Comparison of ENCODE assay signal across 1 cellular context in the genomic region with DNA sequence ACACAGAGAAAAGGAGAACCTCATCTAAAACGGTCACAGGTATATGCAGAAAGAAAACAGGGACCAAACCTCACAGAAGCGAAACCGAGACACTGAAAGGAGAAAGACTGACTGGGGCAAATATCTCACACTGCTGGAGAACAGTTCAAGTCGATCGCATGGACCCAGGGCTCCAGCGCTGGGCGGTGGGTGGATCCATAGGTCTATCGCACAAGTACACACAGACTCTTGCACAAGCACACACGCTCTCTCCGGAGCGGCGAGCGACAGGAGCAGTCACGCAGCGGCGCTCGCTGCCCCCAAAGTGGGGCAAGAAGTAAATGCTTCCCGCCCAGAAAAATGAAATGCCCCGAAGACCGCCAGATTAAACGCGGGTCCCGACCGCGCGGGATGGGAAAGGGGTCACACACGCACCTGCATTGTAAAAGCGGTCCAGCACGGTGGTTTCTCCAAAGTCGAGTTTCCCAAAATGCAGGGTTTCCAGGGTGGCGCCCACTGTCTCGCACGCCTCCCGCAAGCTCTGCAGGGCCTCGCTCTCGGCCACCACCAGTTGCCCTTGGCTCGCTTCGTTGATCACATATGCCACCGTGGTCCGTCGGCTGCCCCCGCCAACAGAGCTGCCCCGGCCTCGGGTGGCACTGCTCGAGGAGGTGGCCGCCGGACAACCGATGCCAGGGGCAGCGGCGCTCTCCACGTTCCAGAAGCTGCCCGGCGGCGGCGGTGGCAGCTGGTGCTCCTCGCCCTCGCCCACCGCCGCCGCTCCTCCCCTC.
TF ChIP-seq lines count a peak whose summit lies in the region.

No MANE protein-coding gene starts in this region.

TF ChIP-seq in GM12878, 131 proteins besides CTCF, POLR2A, EP300 and RAD21 (continued from another document and continues in another):
- TF ChIP-seq, protein P1, sequence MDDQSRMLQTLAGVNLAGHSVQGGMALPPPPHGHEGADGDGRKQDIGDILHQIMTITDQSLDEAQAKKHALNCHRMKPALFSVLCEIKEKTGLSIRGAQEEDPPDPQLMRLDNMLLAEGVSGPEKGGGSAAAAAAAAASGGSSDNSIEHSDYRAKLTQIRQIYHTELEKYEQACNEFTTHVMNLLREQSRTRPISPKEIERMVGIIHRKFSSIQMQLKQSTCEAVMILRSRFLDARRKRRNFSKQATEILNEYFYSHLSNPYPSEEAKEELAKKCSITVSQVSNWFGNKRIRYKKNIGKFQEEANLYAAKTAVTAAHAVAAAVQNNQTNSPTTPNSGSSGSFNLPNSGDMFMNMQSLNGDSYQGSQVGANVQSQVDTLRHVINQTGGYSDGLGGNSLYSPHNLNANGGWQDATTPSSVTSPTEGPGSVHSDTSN (IDR thresholded peaks at IDR 0.05; ENCODE audit: insufficient replicate concordance, low read depth, low read length): no peak
- TF ChIP-seq MTA2 (IDR thresholded peaks at IDR 0.05; ENCODE audit: low read depth) (0 out of 2 replicates have a peak, but pooled peaks have one; percentile 15), SPI1 (IDR thresholded peaks at IDR 0.05; ENCODE audit: borderline replicate concordance, insufficient read depth, low read depth, low read length) (no peak), ATF7 (IDR thresholded peaks at IDR 0.05; ENCODE audit: low read depth) (no peak; the same call in 1 of the 2 replicates), TCF12 (IDR thresholded peaks at IDR 0.05; ENCODE audit: low read depth, low read length) (0 out of 2 replicates have a peak, but pooled peaks have one; percentile 8), POU2F2 (IDR thresholded peaks at IDR 0.05; ENCODE audit: borderline replicate concordance, low read depth, low read length) (peak; percentile 66; the same call in 2 of the 3 replicates), ZNF384 (IDR thresholded peaks at IDR 0.05; ENCODE audit: borderline replicate concordance, low read depth, low read length) (no peak), HDAC2 (IDR thresholded peaks at IDR 0.05) (no peak), DPF2 (IDR thresholded peaks at IDR 0.05) (no peak), RFX5 (IDR thresholded peaks at IDR 0.05; ENCODE audit: low read depth, low read length) (no peak), NR2C2 (IDR thresholded peaks at IDR 0.05; ENCODE audit: borderline replicate concordance, control insufficient read depth, insufficient read length, low read depth) (no peak), YY1 (IDR thresholded peaks at IDR 0.05; ENCODE audit: low read depth, low read length) (0 out of 2 replicates have a peak, but pooled peaks have one; percentile 17), MTA3 (IDR thresholded peaks at IDR 0.05; ENCODE audit: borderline replicate concordance, low read length) (peak; percentile 75; the same call in 1 of the 2 replicates), CBFB (IDR thresholded peaks at IDR 0.05; ENCODE audit: low read depth) (0 out of 2 replicates have a peak, but pooled peaks have one; percentile 15), NR2C1 (IDR thresholded peaks at IDR 0.05) (no peak), RELA (IDR thresholded peaks at IDR 0.05; ENCODE audit: borderline replicate concordance, partially characterized antibody) (peak; percentile 4), TCF3 (IDR thresholded peaks at IDR 0.05; ENCODE audit: borderline replicate concordance, insufficient read depth, low read depth, low read length) (peak; percentile 32; the same call in 1 of the 2 replicates), MYB (IDR thresholded peaks at IDR 0.05; ENCODE audit: borderline replicate concordance, low read depth, low read length) (no peak), CBX3 (IDR thresholded peaks at IDR 0.05; ENCODE audit: borderline replicate concordance, low read depth) (no peak), SMAD5 (IDR thresholded peaks at IDR 0.05; ENCODE audit: low read depth) (peak; percentile 90), SMARCA5 (IDR thresholded peaks at IDR 0.05) (no peak), YBX1 (IDR thresholded peaks at IDR 0.05) (no peak), LARP7 (IDR thresholded peaks at IDR 0.05) (peak; percentile 24; the same call in 1 of the 2 replicates), SMAD1 (IDR thresholded peaks at IDR 0.05; ENCODE audit: low read depth, partially characterized antibody) (peak; percentile 88), SUZ12 (IDR thresholded peaks at IDR 0.05; ENCODE audit: unreplicated experiment) (no peak), HDAC6 (IDR thresholded peaks at IDR 0.05; ENCODE audit: unreplicated experiment) (no peak), NRF1 (conservative IDR thresholded peaks at IDR 0.05; ENCODE audit: low read depth, low read length) (no peak)
- TF ChIP-seq, protein P2, sequence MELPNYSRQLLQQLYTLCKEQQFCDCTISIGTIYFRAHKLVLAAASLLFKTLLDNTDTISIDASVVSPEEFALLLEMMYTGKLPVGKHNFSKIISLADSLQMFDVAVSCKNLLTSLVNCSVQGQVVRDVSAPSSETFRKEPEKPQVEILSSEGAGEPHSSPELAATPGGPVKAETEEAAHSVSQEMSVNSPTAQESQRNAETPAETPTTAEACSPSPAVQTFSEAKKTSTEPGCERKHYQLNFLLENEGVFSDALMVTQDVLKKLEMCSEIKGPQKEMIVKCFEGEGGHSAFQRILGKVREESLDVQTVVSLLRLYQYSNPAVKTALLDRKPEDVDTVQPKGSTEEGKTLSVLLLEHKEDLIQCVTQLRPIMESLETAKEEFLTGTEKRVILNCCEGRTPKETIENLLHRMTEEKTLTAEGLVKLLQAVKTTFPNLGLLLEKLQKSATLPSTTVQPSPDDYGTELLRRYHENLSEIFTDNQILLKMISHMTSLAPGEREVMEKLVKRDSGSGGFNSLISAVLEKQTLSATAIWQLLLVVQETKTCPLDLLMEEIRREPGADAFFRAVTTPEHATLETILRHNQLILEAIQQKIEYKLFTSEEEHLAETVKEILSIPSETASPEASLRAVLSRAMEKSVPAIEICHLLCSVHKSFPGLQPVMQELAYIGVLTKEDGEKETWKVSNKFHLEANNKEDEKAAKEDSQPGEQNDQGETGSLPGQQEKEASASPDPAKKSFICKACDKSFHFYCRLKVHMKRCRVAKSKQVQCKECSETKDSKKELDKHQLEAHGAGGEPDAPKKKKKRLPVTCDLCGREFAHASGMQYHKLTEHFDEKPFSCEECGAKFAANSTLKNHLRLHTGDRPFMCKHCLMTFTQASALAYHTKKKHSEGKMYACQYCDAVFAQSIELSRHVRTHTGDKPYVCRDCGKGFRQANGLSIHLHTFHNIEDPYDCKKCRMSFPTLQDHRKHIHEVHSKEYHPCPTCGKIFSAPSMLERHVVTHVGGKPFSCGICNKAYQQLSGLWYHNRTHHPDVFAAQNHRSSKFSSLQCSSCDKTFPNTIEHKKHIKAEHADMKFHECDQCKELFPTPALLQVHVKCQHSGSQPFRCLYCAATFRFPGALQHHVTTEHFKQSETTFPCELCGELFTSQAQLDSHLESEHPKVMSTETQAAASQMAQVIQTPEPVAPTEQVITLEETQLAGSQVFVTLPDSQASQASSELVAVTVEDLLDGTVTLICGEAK (IDR thresholded peaks at IDR 0.05; ENCODE audit: borderline replicate concordance): no peak
- TF ChIP-seq, protein P3, sequence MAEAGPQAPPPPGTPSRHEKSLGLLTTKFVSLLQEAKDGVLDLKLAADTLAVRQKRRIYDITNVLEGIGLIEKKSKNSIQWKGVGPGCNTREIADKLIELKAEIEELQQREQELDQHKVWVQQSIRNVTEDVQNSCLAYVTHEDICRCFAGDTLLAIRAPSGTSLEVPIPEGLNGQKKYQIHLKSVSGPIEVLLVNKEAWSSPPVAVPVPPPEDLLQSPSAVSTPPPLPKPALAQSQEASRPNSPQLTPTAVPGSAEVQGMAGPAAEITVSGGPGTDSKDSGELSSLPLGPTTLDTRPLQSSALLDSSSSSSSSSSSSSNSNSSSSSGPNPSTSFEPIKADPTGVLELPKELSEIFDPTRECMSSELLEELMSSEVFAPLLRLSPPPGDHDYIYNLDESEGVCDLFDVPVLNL (IDR thresholded peaks at IDR 0.05; ENCODE audit: low read depth, low read length): no peak
- TF ChIP-seq, protein P4, sequence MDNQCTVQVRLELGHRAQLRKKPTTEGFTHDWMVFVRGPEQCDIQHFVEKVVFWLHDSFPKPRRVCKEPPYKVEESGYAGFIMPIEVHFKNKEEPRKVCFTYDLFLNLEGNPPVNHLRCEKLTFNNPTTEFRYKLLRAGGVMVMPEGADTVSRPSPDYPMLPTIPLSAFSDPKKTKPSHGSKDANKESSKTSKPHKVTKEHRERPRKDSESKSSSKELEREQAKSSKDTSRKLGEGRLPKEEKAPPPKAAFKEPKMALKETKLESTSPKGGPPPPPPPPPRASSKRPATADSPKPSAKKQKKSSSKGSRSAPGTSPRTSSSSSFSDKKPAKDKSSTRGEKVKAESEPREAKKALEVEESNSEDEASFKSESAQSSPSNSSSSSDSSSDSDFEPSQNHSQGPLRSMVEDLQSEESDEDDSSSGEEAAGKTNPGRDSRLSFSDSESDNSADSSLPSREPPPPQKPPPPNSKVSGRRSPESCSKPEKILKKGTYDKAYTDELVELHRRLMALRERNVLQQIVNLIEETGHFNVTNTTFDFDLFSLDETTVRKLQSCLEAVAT (IDR thresholded peaks at IDR 0.05): peak; percentile 93
- TF ChIP-seq, protein P5, sequence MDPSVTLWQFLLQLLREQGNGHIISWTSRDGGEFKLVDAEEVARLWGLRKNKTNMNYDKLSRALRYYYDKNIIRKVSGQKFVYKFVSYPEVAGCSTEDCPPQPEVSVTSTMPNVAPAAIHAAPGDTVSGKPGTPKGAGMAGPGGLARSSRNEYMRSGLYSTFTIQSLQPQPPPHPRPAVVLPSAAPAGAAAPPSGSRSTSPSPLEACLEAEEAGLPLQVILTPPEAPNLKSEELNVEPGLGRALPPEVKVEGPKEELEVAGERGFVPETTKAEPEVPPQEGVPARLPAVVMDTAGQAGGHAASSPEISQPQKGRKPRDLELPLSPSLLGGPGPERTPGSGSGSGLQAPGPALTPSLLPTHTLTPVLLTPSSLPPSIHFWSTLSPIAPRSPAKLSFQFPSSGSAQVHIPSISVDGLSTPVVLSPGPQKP (IDR thresholded peaks at IDR 0.05; ENCODE audit: low read depth, low read length): no peak
- TF ChIP-seq, protein P6, sequence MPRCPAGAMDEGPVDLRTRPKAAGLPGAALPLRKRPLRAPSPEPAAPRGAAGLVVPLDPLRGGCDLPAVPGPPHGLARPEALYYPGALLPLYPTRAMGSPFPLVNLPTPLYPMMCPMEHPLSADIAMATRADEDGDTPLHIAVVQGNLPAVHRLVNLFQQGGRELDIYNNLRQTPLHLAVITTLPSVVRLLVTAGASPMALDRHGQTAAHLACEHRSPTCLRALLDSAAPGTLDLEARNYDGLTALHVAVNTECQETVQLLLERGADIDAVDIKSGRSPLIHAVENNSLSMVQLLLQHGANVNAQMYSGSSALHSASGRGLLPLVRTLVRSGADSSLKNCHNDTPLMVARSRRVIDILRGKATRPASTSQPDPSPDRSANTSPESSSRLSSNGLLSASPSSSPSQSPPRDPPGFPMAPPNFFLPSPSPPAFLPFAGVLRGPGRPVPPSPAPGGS (IDR thresholded peaks at IDR 0.05; ENCODE audit: borderline replicate concordance, insufficient read depth, low read depth, low read length, poor library complexity, severe bottlenecking): no peak
- TF ChIP-seq, protein P7, sequence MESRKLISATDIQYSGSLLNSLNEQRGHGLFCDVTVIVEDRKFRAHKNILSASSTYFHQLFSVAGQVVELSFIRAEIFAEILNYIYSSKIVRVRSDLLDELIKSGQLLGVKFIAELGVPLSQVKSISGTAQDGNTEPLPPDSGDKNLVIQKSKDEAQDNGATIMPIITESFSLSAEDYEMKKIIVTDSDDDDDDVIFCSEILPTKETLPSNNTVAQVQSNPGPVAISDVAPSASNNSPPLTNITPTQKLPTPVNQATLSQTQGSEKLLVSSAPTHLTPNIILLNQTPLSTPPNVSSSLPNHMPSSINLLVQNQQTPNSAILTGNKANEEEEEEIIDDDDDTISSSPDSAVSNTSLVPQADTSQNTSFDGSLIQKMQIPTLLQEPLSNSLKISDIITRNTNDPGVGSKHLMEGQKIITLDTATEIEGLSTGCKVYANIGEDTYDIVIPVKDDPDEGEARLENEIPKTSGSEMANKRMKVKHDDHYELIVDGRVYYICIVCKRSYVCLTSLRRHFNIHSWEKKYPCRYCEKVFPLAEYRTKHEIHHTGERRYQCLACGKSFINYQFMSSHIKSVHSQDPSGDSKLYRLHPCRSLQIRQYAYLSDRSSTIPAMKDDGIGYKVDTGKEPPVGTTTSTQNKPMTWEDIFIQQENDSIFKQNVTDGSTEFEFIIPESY (IDR thresholded peaks at IDR 0.05): no peak
- TF ChIP-seq, protein P8, sequence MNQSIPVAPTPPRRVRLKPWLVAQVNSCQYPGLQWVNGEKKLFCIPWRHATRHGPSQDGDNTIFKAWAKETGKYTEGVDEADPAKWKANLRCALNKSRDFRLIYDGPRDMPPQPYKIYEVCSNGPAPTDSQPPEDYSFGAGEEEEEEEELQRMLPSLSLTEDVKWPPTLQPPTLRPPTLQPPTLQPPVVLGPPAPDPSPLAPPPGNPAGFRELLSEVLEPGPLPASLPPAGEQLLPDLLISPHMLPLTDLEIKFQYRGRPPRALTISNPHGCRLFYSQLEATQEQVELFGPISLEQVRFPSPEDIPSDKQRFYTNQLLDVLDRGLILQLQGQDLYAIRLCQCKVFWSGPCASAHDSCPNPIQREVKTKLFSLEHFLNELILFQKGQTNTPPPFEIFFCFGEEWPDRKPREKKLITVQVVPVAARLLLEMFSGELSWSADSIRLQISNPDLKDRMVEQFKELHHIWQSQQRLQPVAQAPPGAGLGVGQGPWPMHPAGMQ (IDR thresholded peaks at IDR 0.05; ENCODE audit: borderline replicate concordance): no peak
- TF ChIP-seq, protein P9, sequence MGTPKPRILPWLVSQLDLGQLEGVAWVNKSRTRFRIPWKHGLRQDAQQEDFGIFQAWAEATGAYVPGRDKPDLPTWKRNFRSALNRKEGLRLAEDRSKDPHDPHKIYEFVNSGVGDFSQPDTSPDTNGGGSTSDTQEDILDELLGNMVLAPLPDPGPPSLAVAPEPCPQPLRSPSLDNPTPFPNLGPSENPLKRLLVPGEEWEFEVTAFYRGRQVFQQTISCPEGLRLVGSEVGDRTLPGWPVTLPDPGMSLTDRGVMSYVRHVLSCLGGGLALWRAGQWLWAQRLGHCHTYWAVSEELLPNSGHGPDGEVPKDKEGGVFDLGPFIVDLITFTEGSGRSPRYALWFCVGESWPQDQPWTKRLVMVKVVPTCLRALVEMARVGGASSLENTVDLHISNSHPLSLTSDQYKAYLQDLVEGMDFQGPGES (IDR thresholded peaks at IDR 0.05): no peak
- TF ChIP-seq, protein P10, sequence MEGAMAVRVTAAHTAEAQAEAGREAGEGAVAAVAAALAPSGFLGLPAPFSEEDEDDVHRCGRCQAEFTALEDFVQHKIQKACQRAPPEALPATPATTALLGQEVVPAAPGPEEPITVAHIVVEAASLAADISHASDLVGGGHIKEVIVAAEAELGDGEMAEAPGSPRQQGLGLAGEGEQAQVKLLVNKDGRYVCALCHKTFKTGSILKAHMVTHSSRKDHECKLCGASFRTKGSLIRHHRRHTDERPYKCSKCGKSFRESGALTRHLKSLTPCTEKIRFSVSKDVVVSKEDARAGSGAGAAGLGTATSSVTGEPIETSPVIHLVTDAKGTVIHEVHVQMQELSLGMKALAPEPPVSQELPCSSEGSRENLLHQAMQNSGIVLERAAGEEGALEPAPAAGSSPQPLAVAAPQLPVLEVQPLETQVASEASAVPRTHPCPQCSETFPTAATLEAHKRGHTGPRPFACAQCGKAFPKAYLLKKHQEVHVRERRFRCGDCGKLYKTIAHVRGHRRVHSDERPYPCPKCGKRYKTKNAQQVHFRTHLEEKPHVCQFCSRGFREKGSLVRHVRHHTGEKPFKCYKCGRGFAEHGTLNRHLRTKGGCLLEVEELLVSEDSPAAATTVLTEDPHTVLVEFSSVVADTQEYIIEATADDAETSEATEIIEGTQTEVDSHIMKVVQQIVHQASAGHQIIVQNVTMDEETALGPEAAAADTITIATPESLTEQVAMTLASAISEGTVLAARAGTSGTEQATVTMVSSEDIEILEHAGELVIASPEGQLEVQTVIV (IDR thresholded peaks at IDR 0.05; ENCODE audit: borderline replicate concordance, partially characterized antibody): no peak
